Comparison of ENCODE assay signal across 1 cellular context in genomic region chr5:696753-697152, GRCh38. TPM values are rescaled to one million over a fixed set of nuclear protein-coding genes. Genes with fewer than 3 reads are reported as not detected.
"Had no signal": no experiment of that assay in that cellular context is flagged by ENCODE, and none has a peak within 500 bp of the region (broad histone marks: within the 10 kb centered on the region; RNA-seq: fewer than 3 reads in every experiment).

No MANE protein-coding gene starts in this region.

RNA-seq across cellular contexts. Expression of gene TPPP, which starts 3.6 kb away (rescaled TPM):
- total RNA-seq: osteoblast had no signal
